Comparison of ENCODE assay signal across 1 cellular context in genomic region chrX:100872161-100872560, GRCh38.
TF ChIP-seq lines count a peak whose summit lies in the region.

No MANE protein-coding gene starts in this region.

TF ChIP-seq in GM12878, 131 proteins besides CTCF, POLR2A, EP300 and RAD21 (continued from another document):
- no peak for TF ChIP-seq IRF5 (IDR thresholded peaks at IDR 0.05; ENCODE audit: borderline replicate concordance)
- TF ChIP-seq POLR2AphosphoS5 (IDR thresholded peaks at IDR 0.05; ENCODE audit: low read length) = no peak
- TF ChIP-seq YY1 (IDR thresholded peaks at IDR 0.05; ENCODE audit: low read depth, low read length) = no peak
- TF ChIP-seq REST (IDR thresholded peaks at IDR 0.05; ENCODE audit: low read depth, low read length) = no peak
- no peak for TF ChIP-seq ZNF217 (IDR thresholded peaks at IDR 0.05)
- TF ChIP-seq TARDBP (IDR thresholded peaks at IDR 0.05; ENCODE audit: borderline replicate concordance) = no peak
- TF ChIP-seq E2F4 (IDR thresholded peaks at IDR 0.05; ENCODE audit: low read depth, low read length) = no peak
- no peak for TF ChIP-seq ZBTB33 (IDR thresholded peaks at IDR 0.05)
- no peak for TF ChIP-seq MAX (IDR thresholded peaks at IDR 0.05; ENCODE audit: low read depth, low read length)
- no peak for TF ChIP-seq RCOR1 (conservative IDR thresholded peaks at IDR 0.05; ENCODE audit: low read depth, low read length)
- TF ChIP-seq HDAC2 (IDR thresholded peaks at IDR 0.05) = no peak
- no peak for TF ChIP-seq KAT2A (conservative IDR thresholded peaks at IDR 0.05; ENCODE audit: control insufficient read depth, low read depth, low read length)
